Comparison of ENCODE assay signal across 8 cellular contexts in the genomic region with DNA sequence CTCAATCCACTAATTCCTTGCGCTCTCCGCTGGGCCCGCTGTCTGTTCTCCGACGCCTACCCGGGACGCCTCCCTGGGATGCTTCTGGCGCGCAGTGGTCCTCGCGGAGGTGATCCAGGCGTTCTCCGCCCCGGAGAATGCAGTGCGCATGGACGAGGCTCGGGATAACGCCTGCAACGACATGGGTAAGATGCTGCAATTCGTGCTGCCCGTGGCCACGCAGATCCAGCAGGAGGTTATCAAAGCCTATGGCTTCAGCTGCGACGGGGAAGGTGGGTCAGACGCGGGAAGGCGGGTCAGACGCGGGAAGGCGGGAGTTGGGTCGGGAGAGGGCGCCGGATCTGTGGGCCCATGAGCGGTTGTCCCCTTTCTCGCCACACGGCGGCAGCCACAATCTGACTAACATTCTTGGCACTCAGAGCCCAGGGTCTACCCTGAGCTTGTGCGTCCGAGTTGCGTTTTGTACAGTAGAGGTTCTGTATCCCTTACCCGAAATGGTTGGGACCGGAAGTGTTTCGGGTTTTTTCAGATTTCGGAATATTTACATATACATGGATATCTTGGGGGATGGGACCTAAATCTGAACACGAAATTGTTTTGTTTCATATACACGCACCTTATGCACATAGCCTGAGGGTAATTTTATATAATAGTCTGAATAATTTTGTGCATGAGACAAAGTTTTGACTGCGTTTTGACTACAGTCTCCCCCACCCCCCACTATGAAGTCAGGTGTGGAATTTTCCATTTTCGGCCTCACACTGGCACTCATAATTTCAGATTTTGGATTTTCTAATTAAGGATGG. TPM values are rescaled to one million over a fixed set of nuclear protein-coding genes. Genes with fewer than 3 reads are reported as not detected.
A peak's percentile ranks its signal among the peaks of the same experiment; 100 is the strongest.
DNase-seq lines count a peak whose midpoint lies in the region; ATAC-seq and TF ChIP-seq lines count a peak whose summit lies in the region.

No MANE protein-coding gene starts in this region.

- H3K27me3 Mint-ChIP-seq in immature natural killer cell (ENCODE audit: low read depth in 3 of 3), result peaks cover 8 to 26% (median 15%) of the 10 kb centered on the region in 3 donors

- TF ChIP-seq CTCF in A673 (conservative IDR thresholded peaks at IDR 0.05; ENCODE audit: low read depth, low read length) (peak; percentile 92), WI38 (IDR thresholded peaks at IDR 0.05; ENCODE audit: low read depth, low read length) (peak; percentile 84), cardiac fibroblast (IDR thresholded peaks at IDR 0.05; ENCODE audit: low read depth, low read length) (peak; percentile 88), smooth muscle cell (IDR thresholded peaks at IDR 0.05; ENCODE audit: borderline replicate concordance, insufficient read depth, poor library complexity, severe bottlenecking) (peak; percentile 58)

- peak; percentile 32 for ATAC-seq in GM18858 (IDR thresholded peaks at IDR 0.05; ENCODE audit: unreplicated experiment)
- peak; percentile 44 for ATAC-seq in HG03135 (IDR thresholded peaks at IDR 0.05; ENCODE audit: unreplicated experiment)

- intact Hi-C loops in A673 (cut with micrococcal nuclease; ENCODE audit: unreplicated experiment), result loop anchor here (1.0 kb wide), 3 partner anchors 18 to 165 kb away; partner anchors contain the start of genes C1R and C1RL

- POLR2A ChIA-PET in A673 (lab: Charles Lee; ENCODE audit: low non-redundant PET), result interaction anchor here (0.6 to 2.0 kb wide), 10 partner anchors 11 to 245 kb away, joined by 3 to 19 read pairs (median 6); partner anchors contain the start of genes PEX5 and USP5

- no peaks in the 10 kb centered on the region for H3K79me2 ChIP-seq in smooth muscle cell (ENCODE audit: low read depth)

- peak overlapping the region; percentile 99 for H3K27ac ChIP-seq in A673 (ENCODE audit: low read depth, low read length, poor library complexity, severe bottlenecking)
- peak overlapping the region; percentile 98 for H3K27ac ChIP-seq in smooth muscle cell (ENCODE audit: low read depth)

- H3K4me3 Mint-ChIP-seq in immature natural killer cell, result peak overlapping the region; percentile 85 to 98 (median 93)

- peaks cover 70% of the 10 kb centered on the region in 2 donors for H3K4me1 Mint-ChIP-seq in immature natural killer cell

- WGBS in smooth muscle cell (ENCODE audit: low lambda C conversion rate), result 5% methylated on average over 48 of the region's 48 CpGs

- no peak overlapping the region for H2AFZ ChIP-seq in smooth muscle cell (ENCODE audit: low read depth)

- DNase-seq in A673 (ENCODE audit: low spot score) (peak; percentile 97), NCI-H2196 (lab: John Stamatoyannopoulos, UW; ENCODE audit: unreplicated experiment) (peak; percentile 80), cardiac fibroblast (ENCODE audit: low read depth in 2 of 2) (peak; percentile 94 to 96), immature natural killer cell (peak; percentile 82 to 85 (median 83)), smooth muscle cell (lab: John Stamatoyannopoulos, UW; ENCODE audit: unreplicated experiment) (peak; percentile 65)

- H3K36me3 Mint-ChIP-seq in immature natural killer cell, result no peaks in the 10 kb centered on the region

- no peaks in the 10 kb centered on the region for H3K9me3 ChIP-seq in A673 (ENCODE audit: low read depth, low read length, poor library complexity, severe bottlenecking)
- H3K9me3 ChIP-seq in smooth muscle cell (replicated peaks; ENCODE audit: low read depth), result no peaks in the 10 kb centered on the region

- CTCF ChIA-PET in A673 (lab: Charles Lee), result interaction anchor here (0.7 to 3.2 kb wide), 10 partner anchors 17 to 171 kb away, joined by 3 to 20 read pairs (median 4); partner anchors contain the start of genes C1RL and LPCAT3

- H4K20me1 ChIP-seq in smooth muscle cell (ENCODE audit: low read depth), result peaks cover 6% of the 10 kb centered on the region

- H3K4me3 ChIP-seq in A673 (ENCODE audit: low read depth, low read length, poor library complexity, severe bottlenecking), result peak overlapping the region; percentile 64
- H3K4me3 ChIP-seq in WI38 (ENCODE audit: low read depth, low read length), result peak overlapping the region; percentile 64
- H3K4me3 ChIP-seq in cardiac fibroblast (replicated peaks in 1 of 2; ENCODE audit: low read depth in 2 of 2, low read length in 2 of 2), result peak overlapping the region; percentile 80 to 83
- peak overlapping the region; percentile 60 for H3K4me3 ChIP-seq in smooth muscle cell

- peak overlapping the region; percentile 95 to 100 (median 96) for H3K27ac Mint-ChIP-seq in immature natural killer cell

- H3K36me3 ChIP-seq in A673 (ENCODE audit: insufficient read depth, low read length, poor library complexity, severe bottlenecking) (peaks cover 22% of the 10 kb centered on the region), smooth muscle cell (ENCODE audit: low read depth) (no peaks in the 10 kb centered on the region)

- H3K4me1 ChIP-seq in A673 (ENCODE audit: insufficient read depth, low read length, poor library complexity, severe bottlenecking) (peaks cover 18% of the 10 kb centered on the region), smooth muscle cell (ENCODE audit: low read depth) (peaks cover 10% of the 10 kb centered on the region)

- H3K27me3 ChIP-seq in A673 (replicated peaks; ENCODE audit: insufficient read depth, low read depth, low read length, poor library complexity), result no peaks in the 10 kb centered on the region
- H3K27me3 ChIP-seq in smooth muscle cell (ENCODE audit: low read depth), result no peaks in the 10 kb centered on the region

- BruUV-seq in A673 (replicated peaks; lab: Mats Ljungman, UMichigan), result no TSS peak

- H3K9ac ChIP-seq in smooth muscle cell (ENCODE audit: low read depth), result peak overlapping the region; percentile 92

- peaks cover 8% of the 10 kb centered on the region for H3F3A ChIP-seq in smooth muscle cell (ENCODE audit: low read depth)

- H3K9me3 Mint-ChIP-seq in immature natural killer cell, result no peaks in the 10 kb centered on the region

- peak overlapping the region; percentile 87 for H3K4me2 ChIP-seq in smooth muscle cell

RNA-seq across cellular contexts. Expression of gene C12orf57, which starts 0.8 kb away (rescaled TPM):
- total RNA-seq in A673 (2021) (226 and 260 TPM in 2 replicates), smooth muscle cell (433 and 494 TPM in 2 replicates)
- polyA plus RNA-seq in immature natural killer cell (100 to 1,000 TPM in 2 of 3 donors, 10 to 100 TPM in 1; 83.7 to 315 (median 170) TPM), smooth muscle cell (360 and 397 TPM in 2 replicates)

RNA-seq across cellular contexts. Expression of gene RNU7-1, which starts 1.0 kb away (rescaled TPM):
- total RNA-seq in A673 (2021), result not detected in 2 replicates
- not detected for polyA plus RNA-seq in immature natural killer cell
- total RNA-seq in smooth muscle cell, result not detected in 2 replicates
- polyA plus RNA-seq in smooth muscle cell, result not detected in 2 replicates

RNA-seq across cellular contexts. Expression of gene PTPN6, which starts 6.6 kb away (rescaled TPM):
- total RNA-seq in A673 (2021) (2.3 and 3.3 TPM in 2 replicates), smooth muscle cell (4.3 and 5.5 TPM in 2 replicates)
- polyA plus RNA-seq in immature natural killer cell (100 to 1,000 TPM; 231 to 513 (median 294) TPM), smooth muscle cell (2.8 and 8.7 TPM in 2 replicates)

RNA-seq across cellular contexts. Expression of gene ATN1, which starts 16.8 kb away (rescaled TPM):
- total RNA-seq in A673 (2021) (139 and 144 TPM in 2 replicates), smooth muscle cell (9.9 and 30.4 TPM in 2 replicates)
- polyA plus RNA-seq in immature natural killer cell (1 to 10 TPM in 2 of 3 donors, not detected in 1; 1.0 to 2.1 TPM), smooth muscle cell (28.8 and 36.1 TPM in 2 replicates)

RNA-seq across cellular contexts. Expression of gene PHB2, which starts 25.9 kb away (rescaled TPM):
- total RNA-seq in A673 (2021), result 340 and 351 TPM in 2 replicates
- 100 to 1,000 TPM; 121 to 141 (median 136) TPM for polyA plus RNA-seq in immature natural killer cell
- total RNA-seq in smooth muscle cell, result 148 and 162 TPM in 2 replicates
- 139 and 155 TPM in 2 replicates for polyA plus RNA-seq in smooth muscle cell

Comparison
In these comparisons a context has a peak if more than half of its experiments do, and no peak if none do; other contexts are left out.
1. Peak in every context shown above with its lines: DNase-seq, ATAC-seq, H3K4me3 ChIP-seq and H3K27ac ChIP-seq.